In genomic region chr11:12164061-12165014, GRCh38 we compare ENCODE assay signal across 9 cellular contexts. TPM values are rescaled to one million over a fixed set of nuclear protein-coding genes. Genes with fewer than 3 reads are reported as not detected.
DNase-seq lines count a peak whose midpoint lies in the region; ATAC-seq and TF ChIP-seq lines count a peak whose summit lies in the region.
"Had no signal": no experiment of that assay in that cellular context is flagged by ENCODE, and none has a peak within 500 bp of the region (broad histone marks: within the 10 kb centered on the region; RNA-seq: fewer than 3 reads in every experiment).

No MANE protein-coding gene starts in this region.

- H3K36me3 Mint-ChIP-seq in mesothelial cell of epicardium: no peaks in the 10 kb centered on the region

- H3K27me3 ChIP-seq in body of pancreas: no peaks in the 10 kb centered on the region

- H3K27me3 Mint-ChIP-seq in mesothelial cell of epicardium (ENCODE audit: low read depth): no peaks in the 10 kb centered on the region

- H3K4me1 ChIP-seq in body of pancreas: peaks cover 3% of the 10 kb centered on the region

- peaks cover 37% of the 10 kb centered on the region for H3K4me1 Mint-ChIP-seq in mesothelial cell of epicardium

- intact Hi-C loops in body of pancreas (cut with DNase I): no loop called here

- 71 to 72% methylated on average over 9 of the region's 9 CpGs for WGBS in body of pancreas, 2 donors

- H3K27ac Mint-ChIP-seq in mesothelial cell of epicardium: peak overlapping the region; percentile 1

- H3K9me3 Mint-ChIP-seq in mesothelial cell of epicardium: no peaks in the 10 kb centered on the region

- no peaks in the 10 kb centered on the region for H3K9me3 ChIP-seq in body of pancreas

- peak; percentile 39 for ATAC-seq in HG02938 (IDR thresholded peaks at IDR 0.05; ENCODE audit: unreplicated experiment)
- no peak for ATAC-seq in GM19397 (IDR thresholded peaks at IDR 0.05; ENCODE audit: unreplicated experiment)
- ATAC-seq in body of pancreas: no peak
- ATAC-seq in GM19467 (IDR thresholded peaks at IDR 0.05; ENCODE audit: unreplicated experiment): no peak

- in situ Hi-C loops in astrocyte of the spinal cord (cut with HindIII; ENCODE audit: low sequenced_read_pairs): no loop called here

- H3K27ac ChIP-seq in body of pancreas: no peak overlapping the region

- DNase-seq in AG10803 (ENCODE audit: low read depth) (peak; percentile 84), astrocyte of the spinal cord (ENCODE audit: low read depth, low spot score) (peak; percentile 97), mesothelial cell of epicardium (ENCODE audit: low spot score in 2 of 2, unreplicated experiment in 2 of 2) (no peak), body of pancreas (no peak), NCI-H2227 treated with DMSO at 0.1 percent for 48 hours (lab: John Stamatoyannopoulos, UW) (no peak)
- DNase-seq: NCI-H1930 had no signal

- no peak for TF ChIP-seq CTCF in AG10803 (conservative IDR thresholded peaks at IDR 0.05; ENCODE audit: low read length)
- TF ChIP-seq CTCF in astrocyte of the spinal cord (IDR thresholded peaks at IDR 0.05; ENCODE audit: low read depth, low read length): no peak
- TF ChIP-seq CTCF in mesothelial cell of epicardium (IDR thresholded peaks at IDR 0.05; ENCODE audit: unreplicated experiment): no peak
- no peak for TF ChIP-seq CTCF in body of pancreas (IDR thresholded peaks at IDR 0.05)

- no peak overlapping the region for H3K4me3 ChIP-seq in AG10803 (ENCODE audit: low read length)
- H3K4me3 ChIP-seq in astrocyte of the spinal cord (ENCODE audit: low read depth, low read length): no peak overlapping the region
- no peak overlapping the region for H3K4me3 ChIP-seq in body of pancreas

- no peaks in the 10 kb centered on the region for H3K36me3 ChIP-seq in body of pancreas (replicated peaks in 1 of 2; ENCODE audit: insufficient read depth in 1 of 2, low read depth in 2 of 2)

- no peak for TF ChIP-seq POLR2A in body of pancreas (IDR thresholded peaks at IDR 0.05)

- no peak overlapping the region for H3K4me3 Mint-ChIP-seq in mesothelial cell of epicardium

RNA-seq across cellular contexts. Expression of gene MICAL2, which starts 53.9 kb away (rescaled TPM):
- total RNA-seq in mesothelial cell of epicardium (8.9 to 15.4 TPM (median 15.0 TPM) in 3 replicates), body of pancreas (10 to 100 TPM; 16.6 to 24.4 TPM)

Comparison
In these comparisons a context has a peak if more than half of its experiments do, and no peak if none do; other contexts are left out.
1. DNase-seq: peak in AG10803 (single experiment) and astrocyte of the spinal cord (single experiment); none in mesothelial cell of epicardium (0 of 2), body of pancreas (0 of 4) and NCI-H2227 treated with DMSO at 0.1 percent for 48 hours (single experiment).